Comparison of ENCODE assay signal across 1 cellular context in genomic region chr1:42681771-42682483, GRCh38.
TF ChIP-seq lines count a peak whose summit lies in the region.

Gene YBX1 (plus strand): TSS chr1:42682418. CDS start chr1:42682566, 148 bp downstream.

TF ChIP-seq in HepG2, 621 proteins besides CTCF, POLR2A, EP300 and RAD21 (continued from another document and continues in another):
- TF ChIP-seq ZNF639 (CRISPR knock-in tag; conservative IDR thresholded peaks at IDR 0.05) = 0 out of 2 replicates have a peak, but pooled peaks have one; percentile 53
- TF ChIP-seq ZNF770 (CRISPR knock-in tag; IDR thresholded peaks at IDR 0.05) = no peak
- no peak for TF ChIP-seq IRX3 (CRISPR knock-in tag; IDR thresholded peaks at IDR 0.05; ENCODE audit: borderline replicate concordance, low read depth)
- no peak for TF ChIP-seq RFX1 (IDR thresholded peaks at IDR 0.05)
- TF ChIP-seq ZNF234 (CRISPR knock-in tag; conservative IDR thresholded peaks at IDR 0.05) = no peak
- TF ChIP-seq ZNF83 (CRISPR knock-in tag; IDR thresholded peaks at IDR 0.05; ENCODE audit: borderline replicate concordance) = no peak
- TF ChIP-seq FUBP1 (CRISPR knock-in tag; IDR thresholded peaks at IDR 0.05; ENCODE audit: borderline replicate concordance) = no peak
- no peak for TF ChIP-seq U2AF2 (IDR thresholded peaks at IDR 0.05; ENCODE audit: low read depth, low read length)
- no peak for TF ChIP-seq ZBTB1 (CRISPR knock-in tag; IDR thresholded peaks at IDR 0.05; ENCODE audit: borderline replicate concordance)
- no peak for TF ChIP-seq SNAPC5 (CRISPR knock-in tag; IDR thresholded peaks at IDR 0.05; ENCODE audit: borderline replicate concordance)
- no peak for TF ChIP-seq SMYD3 (CRISPR knock-in tag; IDR thresholded peaks at IDR 0.05)
- no peak for TF ChIP-seq JDP2 (CRISPR knock-in tag; IDR thresholded peaks at IDR 0.05; ENCODE audit: borderline replicate concordance)
- TF ChIP-seq BCL6 (CRISPR knock-in tag; IDR thresholded peaks at IDR 0.05) = 0 out of 2 replicates have a peak, but pooled peaks have one; percentile 19
- no peak; the same call in 1 of the 2 replicates for TF ChIP-seq KLF11 (CRISPR knock-in tag; IDR thresholded peaks at IDR 0.05)
- peak; percentile 81 for TF ChIP-seq TAF1 (CRISPR knock-in tag; IDR thresholded peaks at IDR 0.05)
- TF ChIP-seq SKIL (CRISPR knock-in tag; IDR thresholded peaks at IDR 0.05; ENCODE audit: borderline replicate concordance) = no peak
- peak; percentile 80 for TF ChIP-seq ONECUT2 (CRISPR knock-in tag; IDR thresholded peaks at IDR 0.05)
- TF ChIP-seq MAX (IDR thresholded peaks at IDR 0.05) = peak; percentile 96
- peak; percentile 73; the same call in 1 of the 2 replicates for TF ChIP-seq ELF4 (CRISPR knock-in tag; IDR thresholded peaks at IDR 0.05; ENCODE audit: borderline replicate concordance)
- no peak for TF ChIP-seq HMG20A (CRISPR knock-in tag; IDR thresholded peaks at IDR 0.05; ENCODE audit: borderline replicate concordance)
- TF ChIP-seq EED (CRISPR knock-in tag; IDR thresholded peaks at IDR 0.05) = peak; percentile 21; the same call in 1 of the 2 replicates
- TF ChIP-seq ELF1 (CRISPR knock-in tag; IDR thresholded peaks at IDR 0.05) = peak; percentile 73; the same call in 1 of the 2 replicates
- peak; percentile 69; the same call in 1 of the 2 replicates for TF ChIP-seq ZNF878 (CRISPR knock-in tag; IDR thresholded peaks at IDR 0.05)
- TF ChIP-seq SP5 (CRISPR knock-in tag; IDR thresholded peaks at IDR 0.05; ENCODE audit: borderline replicate concordance, low read depth) = no peak
- TF ChIP-seq SMAD3 (CRISPR knock-in tag; IDR thresholded peaks at IDR 0.05) = 0 out of 2 replicates have a peak, but pooled peaks have one; percentile 47
- TF ChIP-seq MLXIP (CRISPR knock-in tag; IDR thresholded peaks at IDR 0.05; ENCODE audit: borderline replicate concordance) = no peak
- peak; percentile 67 for TF ChIP-seq ZNF710 (CRISPR knock-in tag; IDR thresholded peaks at IDR 0.05; ENCODE audit: borderline replicate concordance)
- no peak for TF ChIP-seq ZC3H4 (CRISPR knock-in tag; IDR thresholded peaks at IDR 0.05; ENCODE audit: borderline replicate concordance)
- peak; percentile 73; the same call in 1 of the 2 replicates for TF ChIP-seq NFRKB (IDR thresholded peaks at IDR 0.05)
- no peak for TF ChIP-seq TARDBP (CRISPR knock-in tag; IDR thresholded peaks at IDR 0.05)
- peak; percentile 53; the same call in 1 of the 2 replicates for TF ChIP-seq ZC3H13 (CRISPR knock-in tag; IDR thresholded peaks at IDR 0.05)
- TF ChIP-seq CHCHD3 (CRISPR knock-in tag; IDR thresholded peaks at IDR 0.05) = no peak
- TF ChIP-seq HHEX (CRISPR knock-in tag; IDR thresholded peaks at IDR 0.05) = no peak
- peak; percentile 56; the same call in 1 of the 2 replicates for TF ChIP-seq GATA4 (IDR thresholded peaks at IDR 0.05; ENCODE audit: borderline replicate concordance, low read depth)
- peak; percentile 73; the same call in 1 of the 2 replicates for TF ChIP-seq ZNF816 (CRISPR knock-in tag; IDR thresholded peaks at IDR 0.05; ENCODE audit: borderline replicate concordance)
- no peak for TF ChIP-seq IKZF1 (IDR thresholded peaks at IDR 0.05)
- TF ChIP-seq SIN3B (IDR thresholded peaks at IDR 0.05; ENCODE audit: low read length) = no peak
- TF ChIP-seq TCF7 (IDR thresholded peaks at IDR 0.05; ENCODE audit: low read depth) = no peak
- TF ChIP-seq ZNF256 (CRISPR knock-in tag; conservative IDR thresholded peaks at IDR 0.05) = no peak
- TF ChIP-seq ETV6 (CRISPR knock-in tag; conservative IDR thresholded peaks at IDR 0.05) = no peak
- no peak for TF ChIP-seq PCBP2 (optimal IDR thresholded peaks at IDR 0.05; ENCODE audit: low read depth, low read length, poor library complexity, severe bottlenecking)
- TF ChIP-seq ZBTB14 (CRISPR knock-in tag; IDR thresholded peaks at IDR 0.05) = peak; percentile 73
- no peak for TF ChIP-seq ZNF276 (CRISPR knock-in tag; IDR thresholded peaks at IDR 0.05; ENCODE audit: low read depth)
- no peak for TF ChIP-seq ZNF264 (CRISPR knock-in tag; IDR thresholded peaks at IDR 0.05)
- no peak for TF ChIP-seq GPBP1L1 (CRISPR knock-in tag; IDR thresholded peaks at IDR 0.05)
- TF ChIP-seq ZNF746 (CRISPR knock-in tag; IDR thresholded peaks at IDR 0.05) = no peak
- no peak for TF ChIP-seq CAMTA2 (CRISPR knock-in tag; IDR thresholded peaks at IDR 0.05; ENCODE audit: borderline replicate concordance)
- TF ChIP-seq TBX2 (CRISPR knock-in tag; IDR thresholded peaks at IDR 0.05; ENCODE audit: borderline replicate concordance) = peak; percentile 58
- no peak for TF ChIP-seq HCFC1 (IDR thresholded peaks at IDR 0.05; ENCODE audit: low read depth, low read length)
